ENCODE assay signal across 2 cellular contexts in the genomic region with DNA sequence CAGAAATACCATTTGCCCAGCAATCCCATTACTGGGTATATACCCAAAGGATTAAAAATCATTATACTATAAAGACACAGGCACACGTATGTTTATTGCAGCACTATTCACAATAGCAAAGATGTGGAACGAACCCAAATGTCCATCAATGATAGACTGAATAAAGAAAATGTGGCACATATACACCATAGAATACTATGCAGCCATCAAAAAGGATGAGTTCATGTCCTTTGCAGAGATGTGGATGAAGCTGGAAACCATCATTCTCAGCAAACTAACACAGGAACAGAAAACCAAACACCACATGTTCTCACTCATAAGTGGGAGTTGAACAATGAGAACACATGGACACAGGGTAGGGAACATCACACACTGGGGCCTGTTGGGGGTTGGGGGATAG.
DNase-seq lines count a peak whose midpoint lies in the region; ATAC-seq, FAIRE-seq and TF ChIP-seq lines count a peak whose summit lies in the region.
"Not testable (repeated sequence)": the region's sequence is repeated elsewhere in the genome, so short reads cannot be mapped to it uniquely, and the experiment has no call there.

No MANE protein-coding gene starts in this region.

- not testable (repeated sequence) for DNase-seq in K562 (ENCODE audit: extremely low read depth in 1 of 4, low spot score in 3 of 4)

- not testable (repeated sequence) for TF ChIP-seq EP300 in K562 (IDR thresholded peaks at IDR 0.05; ENCODE audit: low read length)

- not testable (repeated sequence) for TF ChIP-seq POLR2A in K562 (conservative IDR thresholded peaks at IDR 0.05)

- not testable (repeated sequence) for H3K4me3 ChIP-seq in HEK293 (ENCODE audit: low read depth, low read length); K562

- H2AFZ ChIP-seq in K562 (ENCODE audit: low read depth, low read length) = not testable (repeated sequence)

- WGBS in K562 (ENCODE audit: insufficient coverage, low coverage, missing lambda C conversion rate) = 8% methylated on average over 2 of the region's 2 CpGs

- not testable (repeated sequence) for H3K36me3 ChIP-seq in HEK293 (ENCODE audit: control insufficient read depth in 2 of 2, insufficient read depth in 1 of 2, low read length in 2 of 2); K562 (ENCODE audit: control insufficient read depth, insufficient read depth, low read length)

- H3K27me3 ChIP-seq in K562 (ENCODE audit: control insufficient read depth in 2 of 2, insufficient read depth in 2 of 2, low read length in 2 of 2) = not testable (repeated sequence)

- TF ChIP-seq RAD21 in K562 (CRISPR knock-in tag; conservative IDR thresholded peaks at IDR 0.05 in 1 of 2, IDR thresholded peaks at IDR 0.05 in 1 of 2) = not testable (repeated sequence)

- intact Hi-C loops in K562 (cut with micrococcal nuclease) = not testable (repeated sequence)

- not testable (repeated sequence) for H3K79me2 ChIP-seq in K562 (ENCODE audit: control insufficient read depth, insufficient read depth, low read length)

- BruUV-seq in K562 (replicated peaks; lab: Mats Ljungman, UMichigan) = not testable (repeated sequence)

- ATAC-seq in K562 = not testable (repeated sequence)

- H3K4me2 ChIP-seq in K562 (ENCODE audit: insufficient read depth, low read length) = not testable (repeated sequence)

- CTCF ChIA-PET in HEK293 (lab: Yijun Ruan, JAX); K562 (lab: Yijun Ruan, JAX; ENCODE audit: low intra/inter-chr PET ratio): not testable (repeated sequence)

- H4K20me1 ChIP-seq in K562 (replicated peaks; ENCODE audit: control insufficient read depth, insufficient read depth, low read length) = not testable (repeated sequence)

- not testable (repeated sequence) for H3K4me1 ChIP-seq in HEK293 (ENCODE audit: control insufficient read depth, insufficient read depth, low read length); K562 (replicated peaks in 1 of 2; ENCODE audit: control insufficient read depth in 2 of 2, insufficient read depth in 2 of 2, low read length in 2 of 2)

- not testable (repeated sequence) for H3K9me3 ChIP-seq in HEK293 (ENCODE audit: control insufficient read depth, insufficient read depth, low read depth, low read length); K562 (replicated peaks; ENCODE audit: control insufficient read depth, insufficient read depth, low read depth, low read length)

- H3K27ac ChIP-seq in HEK293 (ENCODE audit: extremely low read depth, low read depth, low read length); K562 (ENCODE audit: extremely low read depth, low read depth, low read length): not testable (repeated sequence)

- not testable (repeated sequence) for H3K9me1 ChIP-seq in K562 (ENCODE audit: control insufficient read depth, insufficient read depth, low read length)

- TF ChIP-seq CTCF in HEK293 (tag by site-specific recombination; IDR thresholded peaks at IDR 0.05); K562 (IDR thresholded peaks at IDR 0.05 in 2 of 3, conservative IDR thresholded peaks at IDR 0.05 in 1 of 3; ENCODE audit: insufficient read depth in 2 of 3, low read depth in 1 of 3, low read length in 3 of 3): not testable (repeated sequence)

- H3K9ac ChIP-seq in K562 (ENCODE audit: insufficient read depth in 1 of 2, low read depth in 2 of 2, low read length in 2 of 2) = not testable (repeated sequence)

- not testable (repeated sequence) for FAIRE-seq in K562 (lab: Jason Lieb, UNC)

- POLR2A ChIA-PET in HEK293 (lab: Yijun Ruan, JAX) = not testable (repeated sequence)
- POLR2A ChIA-PET in K562 (lab: Yijun Ruan, JAX) = interaction anchor here (0.6 kb wide), 1 partner anchor 94 kb away, joined by 3 read pairs; no protein-coding TSS in a partner anchor

- in situ Hi-C loops in K562 (cut with MboI) = not testable (repeated sequence)

TF ChIP-seq in HEK293, 187 proteins besides CTCF, POLR2A, EP300 and RAD21:
- TF ChIP-seq ZNF146 (tag by site-specific recombination; IDR thresholded peaks at IDR 0.05) = peak; percentile 65; the same call in 1 of the 2 replicates
TF ChIP-seq in HEK293: peak in this region for 1; not testable (repeated sequence) for 186.

TF ChIP-seq in K562, 482 proteins besides CTCF, POLR2A, EP300 and RAD21:
- peak; percentile 85 for TF ChIP-seq ZNF146 (CRISPR knock-in tag; IDR thresholded peaks at IDR 0.05; ENCODE audit: unreplicated experiment)
